In genomic region chrX:48909703-48910102, GRCh38 we compare ENCODE assay signal across 24 cellular contexts. TPM values are rescaled to one million over a fixed set of nuclear protein-coding genes. Genes with fewer than 3 reads are reported as not detected.
A peak's percentile ranks its signal among the peaks of the same experiment; 100 is the strongest.
DNase-seq lines count a peak whose midpoint lies in the region; ATAC-seq, FAIRE-seq and TF ChIP-seq lines count a peak whose summit lies in the region.
"Had no signal": no experiment of that assay in that cellular context is flagged by ENCODE, and none has a peak within 500 bp of the region (broad histone marks: within the 10 kb centered on the region; RNA-seq: fewer than 3 reads in every experiment).

No MANE protein-coding gene starts in this region.

- no peak overlapping the region for H4K8ac ChIP-seq in neuronal stem cell (ENCODE audit: low read depth, low read length)

- H3K14ac ChIP-seq in neuronal stem cell (ENCODE audit: low read length) = no peak overlapping the region

- no peak overlapping the region for H2AK5ac ChIP-seq in neuronal stem cell (ENCODE audit: low read depth, low read length)

- no peak for TF ChIP-seq RAD21 in GM12878 (IDR thresholded peaks at IDR 0.05; ENCODE audit: insufficient read depth, low read depth, low read length)

- TF ChIP-seq POLR2A in GM12878 (IDR thresholded peaks at IDR 0.05; ENCODE audit: low read depth, low read length) (peak; percentile 55), sigmoid colon (IDR thresholded peaks at IDR 0.05) (no peak)

- TF ChIP-seq EP300 in GM12878 (IDR thresholded peaks at IDR 0.05; ENCODE audit: borderline replicate concordance in 1 of 2, control insufficient read depth in 1 of 2, low read depth in 2 of 2, low read length in 2 of 2) = no peak
- no peak for TF ChIP-seq EP300 in sigmoid colon (IDR thresholded peaks at IDR 0.05)

- CTCF ChIA-PET in GM12878 (lab: Yijun Ruan, JAX) = interaction anchor here (0.9 kb wide), 1 partner anchor 12 kb away, joined by 3 read pairs; no protein-coding TSS in a partner anchor

- H3K27me3 Mint-ChIP-seq in natural killer cell treated with Interleukin-12 subunit alpha and Interleukin-12 subunit beta and Interleukin-15 and Interleukin-18, amount 100 ng/mL, for 72 hours = peaks cover 0 to 10% of the 10 kb centered on the region in 2 donors
- H3K27me3 Mint-ChIP-seq: activated naive CD8-positive, alpha-beta T cell treated with anti-CD3 and anti-CD28 coated beads, Interleukin-2, amount 10 ng/mL, durations not matched to agents 7 days and 5 days; CD4-positive, alpha-beta memory T cell had no signal

- H3K27me3 ChIP-seq in GM12878 (replicated peaks in 1 of 2; ENCODE audit: control insufficient read depth in 2 of 2, insufficient read depth in 2 of 2, low read length in 1 of 2) = no peaks in the 10 kb centered on the region
- H3K27me3 ChIP-seq in neuronal stem cell (ENCODE audit: control insufficient read depth in 3 of 3, insufficient read depth in 3 of 3, low read depth in 1 of 3, low read length in 3 of 3) = no peaks in the 10 kb centered on the region
- no peaks in the 10 kb centered on the region for H3K27me3 ChIP-seq in sigmoid colon
- H3K27me3 ChIP-seq: upper lobe of left lung had no signal

- no peaks in the 10 kb centered on the region for H3K9me3 Mint-ChIP-seq in natural killer cell treated with Interleukin-12 subunit alpha and Interleukin-12 subunit beta and Interleukin-15 and Interleukin-18, amount 100 ng/mL, for 72 hours
- H3K9me3 Mint-ChIP-seq: activated naive CD8-positive, alpha-beta T cell treated with anti-CD3 and anti-CD28 coated beads, Interleukin-2, amount 10 ng/mL, durations not matched to agents 7 days and 5 days; activated T-helper 2 cell treated with anti-CD3 and anti-CD28 coated beads, Interferon-gamma antibody, Interleukin-2, Interleukin-4, amounts not matched to agents 10 μg/mL and 5 μg/mL and 100 μg/mL, durations not matched to agents 14 hours and 24 hours and 36 hours; WTC11 had no signal

- no peaks in the 10 kb centered on the region; the same call in 2 of the 3 replicates for H3K9me3 ChIP-seq in GM12878 (replicated peaks; ENCODE audit: control insufficient read depth, insufficient read depth, low read length)
- no peaks in the 10 kb centered on the region for H3K9me3 ChIP-seq in neuronal stem cell (replicated peaks in 1 of 2; ENCODE audit: control insufficient read depth in 2 of 2, insufficient read depth in 1 of 2, low read depth in 1 of 2, low read length in 2 of 2)
- no peaks in the 10 kb centered on the region for H3K9me3 ChIP-seq in sigmoid colon
- H3K9me3 ChIP-seq: HAP-1, lower lobe of right lung, psoas muscle had no signal

- SMC1A ChIA-PET in GM12878 (lab: Charles Lee; ENCODE audit: uncharacterized antibody, unreplicated experiment) = no interaction called here

- intact Hi-C loops in GM12878 (cut with micrococcal nuclease; ENCODE audit: unreplicated experiment) = loop anchor here (5.0 kb wide), 2 partner anchors 38 to 212 kb away; partner anchors contain the start of gene SUV39H1
- intact Hi-C loops in sigmoid colon (cut with DNase I) = no loop called here

- TF ChIP-seq CTCF in HFF-Myc (IDR thresholded peaks at IDR 0.05; ENCODE audit: low read depth, low read length, missing control alignments) (no peak), GM12878 (IDR thresholded peaks at IDR 0.05 in 2 of 3, conservative IDR thresholded peaks at IDR 0.05 in 1 of 3; ENCODE audit: control insufficient read depth in 2 of 3, extremely low read depth in 1 of 3, insufficient read depth in 1 of 3, low read depth in 3 of 3, low read length in 3 of 3) (no peak), sigmoid colon (IDR thresholded peaks at IDR 0.05) (no peak)

- H3K4me3 ChIP-seq in HFF-Myc (replicated peaks; ENCODE audit: low read depth, low read length) (peak overlapping the region; percentile 81; the same call in 1 of the 2 replicates), GM12878 (no peak overlapping the region), neuronal stem cell (ENCODE audit: low read length in 2 of 2) (peak overlapping the region in 1 of 2 donors; percentile 14), sigmoid colon (no peak overlapping the region)

- no peak overlapping the region for H2BK120ac ChIP-seq in neuronal stem cell (ENCODE audit: low read depth, low read length)

- H2BK12ac ChIP-seq in neuronal stem cell (ENCODE audit: low read length) = no peak overlapping the region

- H3K4me3 Mint-ChIP-seq in natural killer cell treated with Interleukin-12 subunit alpha and Interleukin-12 subunit beta and Interleukin-15 and Interleukin-18, amount 100 ng/mL, for 72 hours = no peak overlapping the region

- no TSS peak for BruUV-seq in GM12878 (replicated peaks; lab: Mats Ljungman, UMichigan)

- peaks cover 14% of the 10 kb centered on the region for H3K36me3 Mint-ChIP-seq in natural killer cell treated with Interleukin-12 subunit alpha and Interleukin-12 subunit beta and Interleukin-15 and Interleukin-18, amount 100 ng/mL, for 72 hours
- H3K36me3 Mint-ChIP-seq: activated naive CD8-positive, alpha-beta T cell treated with anti-CD3 and anti-CD28 coated beads, Interleukin-2, amount 10 ng/mL, durations not matched to agents 7 days and 5 days had no signal

- H2AFZ ChIP-seq in GM12878 (ENCODE audit: control insufficient read depth, low read depth, low read length) = no peak overlapping the region
- no peak overlapping the region for H2AFZ ChIP-seq in neuronal stem cell (ENCODE audit: low read length)

- no peak overlapping the region for H3K27ac Mint-ChIP-seq in natural killer cell treated with Interleukin-12 subunit alpha and Interleukin-12 subunit beta and Interleukin-15 and Interleukin-18, amount 100 ng/mL, for 72 hours
- H3K27ac Mint-ChIP-seq: activated naive CD8-positive, alpha-beta T cell treated with anti-CD3 and anti-CD28 coated beads, Interleukin-2, amount 10 ng/mL, durations not matched to agents 7 days and 5 days; WTC11 had no signal

- POLR2A ChIA-PET in GM12878 (lab: Charles Lee) = no interaction called here

- H3K36me3 ChIP-seq in GM12878 (ENCODE audit: control insufficient read depth in 2 of 2, insufficient read depth in 2 of 2, low read length in 1 of 2) (peaks cover 3 to 8% of the 10 kb centered on the region in 2 experiments; a peak in 3 of 4 replicates), neuronal stem cell (replicated peaks in 1 of 2; ENCODE audit: control insufficient read depth in 2 of 2, insufficient read depth in 2 of 2, low read length in 2 of 2) (peaks cover 0 to 35% of the 10 kb centered on the region in 2 donors), sigmoid colon (peaks cover 0 to 17% (median 0%) of the 10 kb centered on the region in 4 donors)

- H4K91ac ChIP-seq in neuronal stem cell (ENCODE audit: low read depth, low read length, poor library complexity) = no peak overlapping the region

- peaks cover 5% of the 10 kb centered on the region; the same call in 1 of the 2 replicates for H4K20me1 ChIP-seq in GM12878 (ENCODE audit: control insufficient read depth, insufficient read depth)

- H3K27ac ChIP-seq in GM12878 (ENCODE audit: control insufficient read depth, insufficient read depth) (no peak overlapping the region), neuronal stem cell (replicated peaks; ENCODE audit: low read length) (no peak overlapping the region), sigmoid colon (no peak overlapping the region)
- H3K27ac ChIP-seq: lower lobe of right lung, psoas muscle, upper lobe of left lung had no signal

- in situ Hi-C loops in GM12878 (cut with MboI) = no loop called here

- RAD21 ChIA-PET in GM12878 (lab: Charles Lee; ENCODE audit: unreplicated experiment) = no interaction called here

- no peaks in the 10 kb centered on the region for H3K79me1 ChIP-seq in neuronal stem cell (ENCODE audit: low read depth, low read length)

- no peak overlapping the region for H2BK15ac ChIP-seq in neuronal stem cell (ENCODE audit: low read length)

- H3K79me2 ChIP-seq in GM12878 (ENCODE audit: control insufficient read depth, insufficient read depth, low read length) = peaks cover 15% of the 10 kb centered on the region

- peak overlapping the region; percentile 55 for H3K23ac ChIP-seq in neuronal stem cell (ENCODE audit: low read depth, low read length, poor library complexity)

- DNase-seq in HFF-Myc (ENCODE audit: extremely low read depth, low read depth) = no peak
- no peak for DNase-seq in GM12878 (ENCODE audit: low read depth, low spot score)
- no peak for DNase-seq in neuronal stem cell (ENCODE audit: low spot score)
- no peak for DNase-seq in sigmoid colon
- DNase-seq in NCI-H2107 treated with DMSO at 0.1 percent for 48 hours (lab: John Stamatoyannopoulos, UW; ENCODE audit: unreplicated experiment) = no peak
- no peak for DNase-seq in natural killer cell treated with Interleukin-12 subunit alpha and Interleukin-12 subunit beta and Interleukin-15 and Interleukin-18, amount 100 ng/mL, for 72 hours (ENCODE audit: low spot score)
- DNase-seq: activated CD4-positive, alpha-beta T cell treated with anti-CD3 and anti-CD28 coated beads, Interleukin-2, amount 50 U/mL, for 4 hours; activated CD8-positive, alpha-beta memory T cell treated with anti-CD3 and anti-CD28 coated beads, Interleukin-2, amount 50 U/mL, for 48 hours; activated naive CD8-positive, alpha-beta T cell treated with anti-CD3 and anti-CD28 coated beads, Interleukin-2, amount 10 ng/mL, durations not matched to agents 7 days and 5 days; CD4-positive, alpha-beta memory T cell; kidney glomerular epithelial cell; lower lobe of right lung; NCI-H1092; NCI-H1930; psoas muscle; stimulated activated CD4-positive, alpha-beta T cell treated with anti-CD3 and anti-CD28 coated beads, Interleukin-1b, Interleukin-23, amount 100 ng/mL, for 48 hours; substantia nigra; T1000; upper lobe of left lung had no signal

- WGBS in GM12878 (ENCODE audit: insufficient coverage, insufficient replicate concordance, low lambda C conversion rate, missing lambda C conversion rate) = 63% methylated on average over 13 of the region's 13 CpGs
- no CpG with 5 or more reads among the region's 13 CpGs for WGBS in neuronal stem cell (ENCODE audit: extremely low coverage in 2 of 2, insufficient read length in 2 of 2, insufficient replicate concordance in 1 of 2), 2 donors
- 94 to 95% methylated on average over 13 of the region's 13 CpGs for WGBS in sigmoid colon, 2 donors

- ATAC-seq in GM12878 = no peak
- no peak for ATAC-seq in natural killer cell treated with Interleukin-12 subunit alpha and Interleukin-12 subunit beta and Interleukin-15 and Interleukin-18, amount 100 ng/mL, for 72 hours
- ATAC-seq: lower lobe of right lung, psoas muscle, Right ventricle myocardium inferior, WTC11 had no signal

- H3K4me2 ChIP-seq in GM12878 (ENCODE audit: control insufficient read depth, insufficient read depth) (no peak overlapping the region), neuronal stem cell (ENCODE audit: insufficient read depth, low read length, poor library complexity, severe bottlenecking) (no peak overlapping the region)

- no peak overlapping the region for H3K4ac ChIP-seq in neuronal stem cell (ENCODE audit: low read length)

- H3K9ac ChIP-seq in GM12878 (ENCODE audit: control insufficient read depth, insufficient read depth, low read length) (no peak overlapping the region), neuronal stem cell (ENCODE audit: low read depth, low read length, poor library complexity) (no peak overlapping the region)

- no peak for FAIRE-seq in GM12878 (lab: Jason Lieb, UNC)
- FAIRE-seq: endothelial cell of umbilical vein had no signal

- H2BK5ac ChIP-seq in neuronal stem cell (ENCODE audit: low read length) = no peak overlapping the region

- H3K4me1 Mint-ChIP-seq in natural killer cell treated with Interleukin-12 subunit alpha and Interleukin-12 subunit beta and Interleukin-15 and Interleukin-18, amount 100 ng/mL, for 72 hours (ENCODE audit: low read depth in 2 of 2) = peaks cover 29 to 44% of the 10 kb centered on the region in 2 donors

- H3K4me1 ChIP-seq in GM12878 (ENCODE audit: control insufficient read depth, insufficient read depth, low read length) (no peaks in the 10 kb centered on the region), neuronal stem cell (ENCODE audit: control insufficient read depth in 2 of 2, insufficient read depth in 1 of 2, low read depth in 1 of 2, low read length in 2 of 2) (no peaks in the 10 kb centered on the region), sigmoid colon (peaks cover 0 to 11% (median 5%) of the 10 kb centered on the region in 4 donors)
- H3K4me1 ChIP-seq: psoas muscle had no signal

- no peak overlapping the region for H3K18ac ChIP-seq in neuronal stem cell (ENCODE audit: low read length)

RNA-seq across cellular contexts. Expression of gene SLC35A2, which starts 1.7 kb away (rescaled TPM):
- 10.7 and 16.8 TPM in 2 replicates for total RNA-seq in GM12878 (2013; cell fraction: nucleolus; rRNA removed)
- total RNA-seq in GM12878 (2014; rRNA removed) (9.3 and 11.0 TPM in 2 replicates), GM12878 (2014; rRNA removed; fragmentation: Illumina TruSeq; extraction: Trizol) (8.4 and 9.1 TPM in 2 replicates), GM12878 (2021) (16.7 and 21.9 TPM in 2 replicates), sigmoid colon (10 to 100 TPM in 1 of 4 donors, 1 to 10 TPM in 3; 5.6 to 20.2 (median 6.0) TPM)
- 7.5 TPM for polyA plus RNA-seq in GM12878 (2011; ENCODE audit: low read depth)
- polyA plus RNA-seq in GM12878 (2011; rRNA removed) (10.3 and 12.9 TPM in 2 replicates), GM12878 (2014; fragmentation: Illumina TruSeq; extraction: Trizol) (12.0 and 16.9 TPM in 2 replicates), GM12878 (2014; fragmentation: Nextera tagmentation; extraction: Ambion mirVana) (1 to 10 TPM; 2.1 to 6.8 TPM), GM12878 (2014; rRNA removed) (16.8 and 18.7 TPM in 2 replicates), GM12878 (2016; fragmentation: Nextera tagmentation; extraction: Ambion mirVana) (10 to 100 TPM; 25.1 to 27.4 TPM), sigmoid colon (10 to 100 TPM in 1 of 3 donors, 1 to 10 TPM in 2; 6.0 to 43.9 (median 9.0) TPM)
- 22.6 and 23.3 TPM in 2 replicates for polyA plus RNA-seq in GM12878 (2011; cell fraction: cytosol; rRNA removed)
- polyA plus RNA-seq in GM12878 (2011; cell fraction: nucleus; rRNA removed) = 28.2 and 28.4 TPM in 2 replicates
- 15.6 and 17.0 TPM in 2 replicates for polyA plus RNA-seq in GM12878 (2012)
- 21.6 and 23.7 TPM in 2 replicates for polyA minus RNA-seq in GM12878 (2011; rRNA and poly(A)+ RNA removed)
- 4.3 and 6.9 TPM in 2 replicates for polyA minus RNA-seq in GM12878 (2011; cell fraction: cytosol; rRNA and poly(A)+ RNA removed)
- polyA minus RNA-seq in GM12878 (2011; cell fraction: nucleus; rRNA and poly(A)+ RNA removed) = 4.1 and 5.2 TPM in 2 replicates
- 12.9 TPM for polyA plus RNA-seq in neuronal stem cell (2013, experiment 1 of 2)
- polyA plus RNA-seq in neuronal stem cell (2013, experiment 2 of 2) = 11.9 TPM
- 10 to 100 TPM; 25.5 to 26.9 TPM for total RNA-seq in natural killer cell treated with Interleukin-12 subunit alpha and Interleukin-12 subunit beta and Interleukin-15 and Interleukin-18, amount 100 ng/mL, for 72 hours

RNA-seq across cellular contexts. Expression of gene PIM2, which starts 9.1 kb away (rescaled TPM):
- total RNA-seq in GM12878 (2013; cell fraction: nucleolus; rRNA removed) = 293 and 318 TPM in 2 replicates
- 32.9 and 37.9 TPM in 2 replicates for total RNA-seq in GM12878 (2014; rRNA removed)
- total RNA-seq in GM12878 (2014; rRNA removed; fragmentation: Illumina TruSeq; extraction: Trizol) = 19.2 and 19.9 TPM in 2 replicates
- total RNA-seq in GM12878 (2021) = 29.6 and 30.4 TPM in 2 replicates
- 61.5 TPM for polyA plus RNA-seq in GM12878 (2011; ENCODE audit: low read depth)
- 65.9 and 96.8 TPM in 2 replicates for polyA plus RNA-seq in GM12878 (2011; rRNA removed)
- 86.7 and 115 TPM in 2 replicates for polyA plus RNA-seq in GM12878 (2011; cell fraction: cytosol; rRNA removed)
- polyA plus RNA-seq in GM12878 (2011; cell fraction: nucleus; rRNA removed) = 111 and 151 TPM in 2 replicates
- polyA plus RNA-seq in GM12878 (2012) = 114 and 191 TPM in 2 replicates
- polyA plus RNA-seq in GM12878 (2014; fragmentation: Illumina TruSeq; extraction: Trizol) = 30.1 and 34.0 TPM in 2 replicates
- 10 to 100 TPM; 19.6 to 26.2 TPM for polyA plus RNA-seq in GM12878 (2014; fragmentation: Nextera tagmentation; extraction: Ambion mirVana)
- polyA plus RNA-seq in GM12878 (2014; rRNA removed) = 31.7 and 32.1 TPM in 2 replicates
- polyA plus RNA-seq in GM12878 (2016; fragmentation: Nextera tagmentation; extraction: Ambion mirVana) = 10 to 100 TPM; 46.5 to 54.5 TPM
- polyA minus RNA-seq in GM12878 (2011; rRNA and poly(A)+ RNA removed) = 60.6 and 83.6 TPM in 2 replicates
- 25.4 and 29.0 TPM in 2 replicates for polyA minus RNA-seq in GM12878 (2011; cell fraction: cytosol; rRNA and poly(A)+ RNA removed)
- 53.8 and 65.6 TPM in 2 replicates for polyA minus RNA-seq in GM12878 (2011; cell fraction: nucleus; rRNA and poly(A)+ RNA removed)
- polyA plus RNA-seq in neuronal stem cell (2013, experiment 1 of 2) = 10.2 TPM
- 10.1 TPM for polyA plus RNA-seq in neuronal stem cell (2013, experiment 2 of 2)
- total RNA-seq in sigmoid colon = 1 to 10 TPM; 2.4 to 6.9 (median 4.4) TPM
- polyA plus RNA-seq in sigmoid colon = 10 to 100 TPM in 1 of 3 donors, 1 to 10 TPM in 2; 6.6 to 42.0 (median 6.7) TPM
- 100 to 1,000 TPM; 291 to 478 TPM for total RNA-seq in natural killer cell treated with Interleukin-12 subunit alpha and Interleukin-12 subunit beta and Interleukin-15 and Interleukin-18, amount 100 ng/mL, for 72 hours

RNA-seq across cellular contexts. Expression of gene PQBP1, which starts 12.0 kb away (rescaled TPM):
- total RNA-seq in GM12878 (2013; cell fraction: nucleolus; rRNA removed) = 8.1 and 8.5 TPM in 2 replicates
- total RNA-seq in GM12878 (2014; rRNA removed) = 62.2 and 70.2 TPM in 2 replicates
- 37.5 and 38.5 TPM in 2 replicates for total RNA-seq in GM12878 (2014; rRNA removed; fragmentation: Illumina TruSeq; extraction: Trizol)
- 69.5 and 71.0 TPM in 2 replicates for total RNA-seq in GM12878 (2021)
- 26.7 TPM for polyA plus RNA-seq in GM12878 (2011; ENCODE audit: low read depth)
- 22.4 and 55.3 TPM in 2 replicates for polyA plus RNA-seq in GM12878 (2011; rRNA removed)
- 67.4 and 68.4 TPM in 2 replicates for polyA plus RNA-seq in GM12878 (2011; cell fraction: cytosol; rRNA removed)
- polyA plus RNA-seq in GM12878 (2011; cell fraction: nucleus; rRNA removed) = 112 and 137 TPM in 2 replicates
- 70.1 and 70.6 TPM in 2 replicates for polyA plus RNA-seq in GM12878 (2012)
- 39.6 and 70.0 TPM in 2 replicates for polyA plus RNA-seq in GM12878 (2014; fragmentation: Illumina TruSeq; extraction: Trizol)
- polyA plus RNA-seq in GM12878 (2014; fragmentation: Nextera tagmentation; extraction: Ambion mirVana) = 10 to 100 TPM; 12.5 to 28.0 TPM
- polyA plus RNA-seq in GM12878 (2014; rRNA removed) = 68.5 and 76.1 TPM in 2 replicates
- 10 to 100 TPM; 68.6 to 74.8 TPM for polyA plus RNA-seq in GM12878 (2016; fragmentation: Nextera tagmentation; extraction: Ambion mirVana)
- polyA minus RNA-seq in GM12878 (2011; rRNA and poly(A)+ RNA removed) = 30.3 and 33.8 TPM in 2 replicates
- polyA minus RNA-seq in GM12878 (2011; cell fraction: cytosol; rRNA and poly(A)+ RNA removed) = 22.9 and 24.1 TPM in 2 replicates
- 9.9 and 20.2 TPM in 2 replicates for polyA minus RNA-seq in GM12878 (2011; cell fraction: nucleus; rRNA and poly(A)+ RNA removed)
- polyA plus RNA-seq in neuronal stem cell (2013, experiment 1 of 2) = 71.0 TPM
- polyA plus RNA-seq in neuronal stem cell (2013, experiment 2 of 2) = 69.7 TPM
- 100 to 1,000 TPM in 2 of 4 donors, 10 to 100 TPM in 2; 83.1 to 103 (median 94.9) TPM for total RNA-seq in sigmoid colon
- 10 to 100 TPM; 65.0 to 80.8 (median 77.5) TPM for polyA plus RNA-seq in sigmoid colon
- 10 to 100 TPM; 75.3 to 80.8 TPM for total RNA-seq in natural killer cell treated with Interleukin-12 subunit alpha and Interleukin-12 subunit beta and Interleukin-15 and Interleukin-18, amount 100 ng/mL, for 72 hours

RNA-seq across cellular contexts. Expression of gene TIMM17B, which starts 12.1 kb away (rescaled TPM):
- total RNA-seq in GM12878 (2013; cell fraction: nucleolus; rRNA removed) = 14.1 and 16.7 TPM in 2 replicates
- total RNA-seq in GM12878 (2014; rRNA removed) (49.0 and 53.5 TPM in 2 replicates), GM12878 (2014; rRNA removed; fragmentation: Illumina TruSeq; extraction: Trizol) (32.9 and 33.3 TPM in 2 replicates), GM12878 (2021) (53.8 and 57.8 TPM in 2 replicates), sigmoid colon (10 to 100 TPM; 37.7 to 59.6 (median 45.7) TPM)
- polyA plus RNA-seq in GM12878 (2011; ENCODE audit: low read depth) = 24.7 TPM
- polyA plus RNA-seq in GM12878 (2011; rRNA removed) (22.0 and 41.5 TPM in 2 replicates), GM12878 (2014; fragmentation: Illumina TruSeq; extraction: Trizol) (16.3 and 37.7 TPM in 2 replicates), GM12878 (2014; fragmentation: Nextera tagmentation; extraction: Ambion mirVana) (10 to 100 TPM in 1 of 2 experiments, 1 to 10 TPM in 1; 4.5 to 18.3 TPM), GM12878 (2014; rRNA removed) (69.4 and 72.4 TPM in 2 replicates), GM12878 (2016; fragmentation: Nextera tagmentation; extraction: Ambion mirVana) (10 to 100 TPM; 79.5 to 88.7 TPM), sigmoid colon (10 to 100 TPM; 38.4 to 63.1 (median 53.4) TPM)
- 84.2 and 105 TPM in 2 replicates for polyA plus RNA-seq in GM12878 (2011; cell fraction: cytosol; rRNA removed)
- polyA plus RNA-seq in GM12878 (2011; cell fraction: nucleus; rRNA removed) = 69.2 and 74.6 TPM in 2 replicates
- polyA plus RNA-seq in GM12878 (2012) = 40.4 and 40.9 TPM in 2 replicates
- polyA minus RNA-seq in GM12878 (2011; rRNA and poly(A)+ RNA removed) = 14.3 and 37.8 TPM in 2 replicates
- 16.0 and 17.4 TPM in 2 replicates for polyA minus RNA-seq in GM12878 (2011; cell fraction: cytosol; rRNA and poly(A)+ RNA removed)
- 12.9 and 19.4 TPM in 2 replicates for polyA minus RNA-seq in GM12878 (2011; cell fraction: nucleus; rRNA and poly(A)+ RNA removed)
- polyA plus RNA-seq in neuronal stem cell (2013, experiment 1 of 2) = 117 TPM
- polyA plus RNA-seq in neuronal stem cell (2013, experiment 2 of 2) = 116 TPM
- total RNA-seq in natural killer cell treated with Interleukin-12 subunit alpha and Interleukin-12 subunit beta and Interleukin-15 and Interleukin-18, amount 100 ng/mL, for 72 hours = 10 to 100 TPM; 64.0 to 64.6 TPM

RNA-seq across cellular contexts. Expression of gene OTUD5, which starts 47.7 kb away (rescaled TPM):
- 39.3 and 46.8 TPM in 2 replicates for total RNA-seq in GM12878 (2013; cell fraction: nucleolus; rRNA removed)
- total RNA-seq in GM12878 (2014; rRNA removed) (22.2 and 23.7 TPM in 2 replicates), GM12878 (2014; rRNA removed; fragmentation: Illumina TruSeq; extraction: Trizol) (19.8 and 20.3 TPM in 2 replicates), GM12878 (2021) (39.1 and 39.9 TPM in 2 replicates), sigmoid colon (10 to 100 TPM; 33.6 to 41.4 (median 38.0) TPM)
- polyA plus RNA-seq in GM12878 (2011; ENCODE audit: low read depth) = 26.3 TPM
- polyA plus RNA-seq in GM12878 (2011; rRNA removed) (38.7 and 50.3 TPM in 2 replicates), GM12878 (2014; fragmentation: Illumina TruSeq; extraction: Trizol) (29.5 and 36.4 TPM in 2 replicates), GM12878 (2014; fragmentation: Nextera tagmentation; extraction: Ambion mirVana) (1 to 10 TPM; 2.0 to 4.6 TPM), GM12878 (2014; rRNA removed) (39.7 and 44.0 TPM in 2 replicates), GM12878 (2016; fragmentation: Nextera tagmentation; extraction: Ambion mirVana) (10 to 100 TPM; 11.2 to 21.6 TPM), sigmoid colon (10 to 100 TPM; 22.4 to 39.3 (median 24.6) TPM)
- polyA plus RNA-seq in GM12878 (2011; cell fraction: cytosol; rRNA removed) = 41.0 and 43.4 TPM in 2 replicates
- polyA plus RNA-seq in GM12878 (2011; cell fraction: nucleus; rRNA removed) = 122 and 147 TPM in 2 replicates
- polyA plus RNA-seq in GM12878 (2012) = 46.9 and 63.6 TPM in 2 replicates
- polyA minus RNA-seq in GM12878 (2011; rRNA and poly(A)+ RNA removed) = 34.6 and 56.6 TPM in 2 replicates
- polyA minus RNA-seq in GM12878 (2011; cell fraction: cytosol; rRNA and poly(A)+ RNA removed) = 23.0 and 36.1 TPM in 2 replicates
- 13.5 and 17.4 TPM in 2 replicates for polyA minus RNA-seq in GM12878 (2011; cell fraction: nucleus; rRNA and poly(A)+ RNA removed)
- 40.8 TPM for polyA plus RNA-seq in neuronal stem cell (2013, experiment 1 of 2)
- polyA plus RNA-seq in neuronal stem cell (2013, experiment 2 of 2) = 40.9 TPM
- total RNA-seq in natural killer cell treated with Interleukin-12 subunit alpha and Interleukin-12 subunit beta and Interleukin-15 and Interleukin-18, amount 100 ng/mL, for 72 hours = 10 to 100 TPM; 75.8 to 79.9 TPM
